In genomic region chr3:84074767-84075166, GRCh38 we compare ENCODE assay signal across 24 cellular contexts.
"Had no signal": no experiment of that assay in that cellular context is flagged by ENCODE, and none has a peak within 500 bp of the region (broad histone marks: within the 10 kb centered on the region; RNA-seq: fewer than 3 reads in every experiment).

No MANE protein-coding gene starts in this region.

- H3K4me1 Mint-ChIP-seq: activated CD4-positive, alpha-beta T cell treated with anti-CD3 and anti-CD28 coated beads, Interleukin-2, amount 10 ng/mL, durations not matched to agents 7 days and 5 days; naive B cell; nephron progenitor cell; WTC11 had no signal

- H3K27me3 ChIP-seq: gastroesophageal sphincter, neutrophil, right lobe of liver, tibial nerve had no signal

- H3K27ac Mint-ChIP-seq: activated CD4-positive, alpha-beta T cell treated with anti-CD3 and anti-CD28 coated beads, Interleukin-2, amount 10 ng/mL, durations not matched to agents 7 days and 5 days; activated CD8-positive, alpha-beta T cell treated with anti-CD3 and anti-CD28 coated beads for 36 hours; activated naive CD8-positive, alpha-beta T cell; effector memory CD8-positive, alpha-beta T cell; naive B cell; nephron progenitor cell; WTC11 had no signal

- H3K36me3 ChIP-seq: gastroesophageal sphincter, left ventricle myocardium inferior, neutrophil, right lobe of liver, tibial nerve had no signal

- H3K4me1 ChIP-seq: gastroesophageal sphincter, left ventricle myocardium inferior, right lobe of liver, tibial nerve had no signal

- H3K27me3 Mint-ChIP-seq: activated CD4-positive, alpha-beta T cell treated with anti-CD3 and anti-CD28 coated beads, Interleukin-2, amount 10 ng/mL, durations not matched to agents 7 days and 5 days; activated CD8-positive, alpha-beta T cell treated with anti-CD3 and anti-CD28 coated beads for 36 hours; activated naive CD8-positive, alpha-beta T cell; effector memory CD8-positive, alpha-beta T cell; naive B cell had no signal

- H3K4me3 ChIP-seq: gastroesophageal sphincter, left ventricle myocardium inferior, lung, right lobe of liver, tibial nerve had no signal

- ATAC-seq: activated CD8-positive, alpha-beta T cell treated with anti-CD3 and anti-CD28 coated beads for 36 hours; effector memory CD8-positive, alpha-beta T cell; gastroesophageal sphincter; right lobe of liver; WTC11 had no signal

- DNase-seq: activated CD4-positive, alpha-beta T cell treated with anti-CD3 and anti-CD28 coated beads for 1 hour; activated CD4-positive, alpha-beta T cell treated with anti-CD3 and anti-CD28 coated beads, Interleukin-2, amount 10 ng/mL, durations not matched to agents 7 days and 5 days; activated CD8-positive, alpha-beta T cell treated with anti-CD3 and anti-CD28 coated beads for 36 hours; activated naive CD4-positive, alpha-beta T cell treated with Interleukin-2 at 50 U/mL for 16 hours; activated T-cell treated with anti-CD3 and anti-CD28 coated beads, Interleukin-2, amount 50 U/mL, for 48 hours; anterior cingulate cortex; caudate nucleus; cortex of kidney; effector memory CD8-positive, alpha-beta T cell; head of caudate nucleus; hippocampal formation; left ventricle myocardium inferior; naive B cell; nephron progenitor cell; right lobe of liver; stimulated activated CD4-positive, alpha-beta T cell treated with anti-CD3 and anti-CD28 coated beads, Interleukin-2, amount 100 ng/mL, for 48 hours; stimulated activated naive CD4-positive, alpha-beta T cell treated with Interleukin-2 at 50 U/mL for 16 hours; T-helper 2 cell had no signal

- H3K36me3 Mint-ChIP-seq: activated naive CD8-positive, alpha-beta T cell; naive B cell had no signal

- H3K9me3 ChIP-seq: gastroesophageal sphincter, left ventricle myocardium inferior, neutrophil, right lobe of liver, tibial nerve had no signal

- H3K27ac ChIP-seq: gastroesophageal sphincter, left ventricle myocardium inferior, neutrophil, right lobe of liver, tibial nerve had no signal

- H3K4me3 Mint-ChIP-seq: activated CD4-positive, alpha-beta T cell treated with anti-CD3 and anti-CD28 coated beads, Interleukin-2, amount 10 ng/mL, durations not matched to agents 7 days and 5 days; activated CD8-positive, alpha-beta T cell treated with anti-CD3 and anti-CD28 coated beads for 36 hours; activated naive CD8-positive, alpha-beta T cell; effector memory CD8-positive, alpha-beta T cell; naive B cell; nephron progenitor cell; WTC11 had no signal
